ENCODE assay signal across 8 cellular contexts in genomic region chr12:121536058-121536928, GRCh38. TPM values are rescaled to one million over a fixed set of nuclear protein-coding genes. Genes with fewer than 3 reads are reported as not detected.
A peak's percentile ranks its signal among the peaks of the same experiment; 100 is the strongest.
DNase-seq lines count a peak whose midpoint lies in the region; ATAC-seq and TF ChIP-seq lines count a peak whose summit lies in the region.

No MANE protein-coding gene starts in this region.

- H3K27me3 ChIP-seq in ectodermal cell (ENCODE audit: control insufficient read depth, insufficient read depth, low read length, poor library complexity, severe bottlenecking): peaks cover 7% of the 10 kb centered on the region
- no peaks in the 10 kb centered on the region for H3K27me3 ChIP-seq in lower lobe of right lung (ENCODE audit: low read depth)

- 6 to 7% methylated on average over 38 of the region's 38 CpGs for WGBS in ectodermal cell, 2 experiments

- ATAC-seq in GM18870 (IDR thresholded peaks at IDR 0.05; ENCODE audit: unreplicated experiment): peak; percentile 41
- peak; percentile 56 for ATAC-seq in HG03066 (IDR thresholded peaks at IDR 0.05; ENCODE audit: low read depth, unreplicated experiment)
- peak; percentile 80 to 81 for ATAC-seq in lower lobe of right lung

- H3K4me3 ChIP-seq in ectodermal cell (ENCODE audit: insufficient read depth, low read depth, low read length): peak overlapping the region; percentile 47
- H3K4me3 ChIP-seq in lower lobe of right lung: peak overlapping the region; percentile 69

- H3K9me3 ChIP-seq in ectodermal cell (ENCODE audit: control insufficient read depth, low read length) (no peaks in the 10 kb centered on the region), lower lobe of right lung (no peaks in the 10 kb centered on the region)

- DNase-seq in AG08396 (ENCODE audit: low spot score): peak; percentile 95
- DNase-seq in NCI-H510A (lab: John Stamatoyannopoulos, UW): peak; percentile 76
- peak; percentile 45 to 54 for DNase-seq in activated CD4-positive, alpha-beta T cell treated with anti-CD3 and anti-CD28 coated beads, Interleukin-2, amount 50 U/mL, for 48 hours
- peak; percentile 91 for DNase-seq in lower lobe of right lung
- peak; percentile 38 for DNase-seq in stimulated activated CD8-positive, alpha-beta memory T cell treated with anti-CD3 and anti-CD28 coated beads, Interleukin-15, amount 100 ng/mL, for 1 hour (ENCODE audit: low read depth)

- H3K4me1 ChIP-seq in ectodermal cell (ENCODE audit: control insufficient read depth, insufficient read depth, low read length) (peaks cover 42% of the 10 kb centered on the region), lower lobe of right lung (peaks cover 64% of the 10 kb centered on the region)

- peak overlapping the region; percentile 63 for H3K27ac ChIP-seq in ectodermal cell (ENCODE audit: insufficient read depth, low read depth, low read length, poor library complexity, severe bottlenecking)
- H3K27ac ChIP-seq in lower lobe of right lung: peak overlapping the region; percentile 96

- intact Hi-C loops in lower lobe of right lung (cut with DNase I): no loop called here

- peaks cover 21% of the 10 kb centered on the region for H3K36me3 ChIP-seq in ectodermal cell (ENCODE audit: control insufficient read depth, insufficient read depth, low read length)
- H3K36me3 ChIP-seq in lower lobe of right lung: peaks cover 6% of the 10 kb centered on the region

- TF ChIP-seq CTCF in lower lobe of right lung (IDR thresholded peaks at IDR 0.05): no peak

RNA-seq across cellular contexts. Expression of gene KDM2B, which starts 44.5 kb away (rescaled TPM):
- polyA plus RNA-seq in ectodermal cell (2013, experiment 1 of 4): 105 TPM
- polyA plus RNA-seq in ectodermal cell (2013, experiment 2 of 4): 120 TPM
- polyA plus RNA-seq in ectodermal cell (2013, experiment 3 of 4): 93.7 TPM
- 98.5 TPM for polyA plus RNA-seq in ectodermal cell (2013, experiment 4 of 4)
- 36.8 TPM for total RNA-seq in lower lobe of right lung

Comparison
In these comparisons a context has a peak if more than half of its experiments do, and no peak if none do; other contexts are left out.
1. Peak in every context shown above with its lines: DNase-seq, ATAC-seq, H3K4me3 ChIP-seq and H3K27ac ChIP-seq.
2. DNase-seq: peak in every context shown above with its lines; median percentile 95 in AG08396; 91 in lower lobe of right lung; 76 in NCI-H510A; 50 in activated CD4-positive, alpha-beta T cell treated with anti-CD3 and anti-CD28 coated beads, Interleukin-2, amount 50 U/mL, for 48 hours; 38 in stimulated activated CD8-positive, alpha-beta memory T cell treated with anti-CD3 and anti-CD28 coated beads, Interleukin-15, amount 100 ng/mL, for 1 hour.